In genomic region chr4:165297626-165298025, GRCh38 we compare ENCODE assay signal across 10 cellular contexts.
"Had no signal": no experiment of that assay in that cellular context is flagged by ENCODE, and none has a peak within 500 bp of the region (broad histone marks: within the 10 kb centered on the region; RNA-seq: fewer than 3 reads in every experiment).

No MANE protein-coding gene starts in this region.

- H3K4me1 ChIP-seq: HAP-1 had no signal

- H3K9me3 ChIP-seq: HAP-1 had no signal

- H2AFZ ChIP-seq: GM23248 had no signal

- DNase-seq: GM23248, GOT3, H7, HFFc6, IMR-90, KG1 had no signal

- FAIRE-seq: HTR-8/SVneo, K562 had no signal

- H3K4me3 ChIP-seq: GM23248, HAP-1, K562 had no signal

- H3K9me3 Mint-ChIP-seq: HFFc6 had no signal

- H3K27ac Mint-ChIP-seq: HFFc6 had no signal

- H3K27ac ChIP-seq: GM23248 had no signal

- H3K4me3 Mint-ChIP-seq: HFFc6 had no signal

- ATAC-seq: HCT116, K562 had no signal

- H3K36me3 ChIP-seq: HAP-1 had no signal

- H3K9ac ChIP-seq: GM23248 had no signal
